Comparison of ENCODE assay signal across 1 cellular context in the genomic region with DNA sequence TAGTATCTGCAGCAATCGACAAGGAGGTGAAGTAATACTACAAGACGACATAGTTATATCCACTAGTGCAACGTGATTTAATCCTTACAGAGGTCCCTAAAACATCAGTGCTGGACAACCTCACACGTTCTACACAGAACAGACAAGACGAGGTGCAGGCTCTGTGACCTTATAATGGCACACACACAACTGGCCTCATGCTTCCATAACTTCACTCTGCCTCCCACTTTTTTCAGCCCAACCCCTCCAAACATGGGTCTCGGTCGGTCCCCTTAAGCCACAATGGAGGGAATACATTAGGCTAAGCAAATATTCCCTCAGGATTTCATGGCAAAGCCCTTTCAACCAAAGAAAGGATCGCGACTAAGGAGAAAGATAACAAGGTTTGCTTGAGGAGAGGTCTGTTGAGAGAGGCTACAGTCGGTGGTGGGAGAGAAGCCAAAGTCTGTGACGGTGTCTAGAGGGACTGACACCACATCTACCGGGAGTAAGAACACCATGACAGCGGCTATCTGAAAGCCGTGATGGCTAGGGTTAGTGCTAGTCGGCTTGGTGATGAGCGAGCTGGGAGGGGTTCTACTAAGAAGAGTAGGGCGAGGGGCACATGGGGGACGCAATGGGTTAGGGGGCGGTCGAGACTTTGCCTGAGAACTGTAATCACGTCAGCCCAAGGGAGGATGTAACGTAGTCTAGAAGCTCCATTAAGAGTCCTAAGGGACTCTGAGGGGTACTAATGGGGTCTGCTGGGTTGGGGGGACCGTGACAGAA.
TF ChIP-seq lines count a peak whose summit lies in the region.

No MANE protein-coding gene starts in this region.

TF ChIP-seq in HEK293, 187 proteins besides CTCF, POLR2A, EP300 and RAD21 (continued from another document):
- TF ChIP-seq, protein P1, sequence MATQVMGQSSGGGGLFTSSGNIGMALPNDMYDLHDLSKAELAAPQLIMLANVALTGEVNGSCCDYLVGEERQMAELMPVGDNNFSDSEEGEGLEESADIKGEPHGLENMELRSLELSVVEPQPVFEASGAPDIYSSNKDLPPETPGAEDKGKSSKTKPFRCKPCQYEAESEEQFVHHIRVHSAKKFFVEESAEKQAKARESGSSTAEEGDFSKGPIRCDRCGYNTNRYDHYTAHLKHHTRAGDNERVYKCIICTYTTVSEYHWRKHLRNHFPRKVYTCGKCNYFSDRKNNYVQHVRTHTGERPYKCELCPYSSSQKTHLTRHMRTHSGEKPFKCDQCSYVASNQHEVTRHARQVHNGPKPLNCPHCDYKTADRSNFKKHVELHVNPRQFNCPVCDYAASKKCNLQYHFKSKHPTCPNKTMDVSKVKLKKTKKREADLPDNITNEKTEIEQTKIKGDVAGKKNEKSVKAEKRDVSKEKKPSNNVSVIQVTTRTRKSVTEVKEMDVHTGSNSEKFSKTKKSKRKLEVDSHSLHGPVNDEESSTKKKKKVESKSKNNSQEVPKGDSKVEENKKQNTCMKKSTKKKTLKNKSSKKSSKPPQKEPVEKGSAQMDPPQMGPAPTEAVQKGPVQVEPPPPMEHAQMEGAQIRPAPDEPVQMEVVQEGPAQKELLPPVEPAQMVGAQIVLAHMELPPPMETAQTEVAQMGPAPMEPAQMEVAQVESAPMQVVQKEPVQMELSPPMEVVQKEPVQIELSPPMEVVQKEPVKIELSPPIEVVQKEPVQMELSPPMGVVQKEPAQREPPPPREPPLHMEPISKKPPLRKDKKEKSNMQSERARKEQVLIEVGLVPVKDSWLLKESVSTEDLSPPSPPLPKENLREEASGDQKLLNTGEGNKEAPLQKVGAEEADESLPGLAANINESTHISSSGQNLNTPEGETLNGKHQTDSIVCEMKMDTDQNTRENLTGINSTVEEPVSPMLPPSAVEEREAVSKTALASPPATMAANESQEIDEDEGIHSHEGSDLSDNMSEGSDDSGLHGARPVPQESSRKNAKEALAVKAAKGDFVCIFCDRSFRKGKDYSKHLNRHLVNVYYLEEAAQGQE (tag by site-specific recombination; IDR thresholded peaks at IDR 0.05) = peak; percentile 43
- TF ChIP-seq ZFP41 (tag by site-specific recombination; IDR thresholded peaks at IDR 0.05; ENCODE audit: borderline replicate concordance) (no peak), ZBTB8A (tag by site-specific recombination; IDR thresholded peaks at IDR 0.05) (no peak), ZNF335 (tag by site-specific recombination; conservative IDR thresholded peaks at IDR 0.05) (peak; percentile 95), ZNF24 (tag by site-specific recombination; IDR thresholded peaks at IDR 0.05) (no peak), ZNF501 (tag by site-specific recombination; IDR thresholded peaks at IDR 0.05) (no peak), ZNF157 (tag by site-specific recombination; IDR thresholded peaks at IDR 0.05) (no peak), OVOL3 (tag by site-specific recombination; IDR thresholded peaks at IDR 0.05) (no peak), ZNF426 (tag by site-specific recombination; IDR thresholded peaks at IDR 0.05) (no peak), ZNF121 (tag by site-specific recombination; IDR thresholded peaks at IDR 0.05) (no peak), PRDM1 (tag by site-specific recombination; IDR thresholded peaks at IDR 0.05) (no peak), ZNF596 (tag by site-specific recombination; IDR thresholded peaks at IDR 0.05) (no peak), ZBTB17 (tag by site-specific recombination; IDR thresholded peaks at IDR 0.05) (peak; percentile 29; the same call in 1 of the 2 replicates), ZNF600 (tag by site-specific recombination; IDR thresholded peaks at IDR 0.05) (peak; percentile 84), ZNF843 (tag by site-specific recombination; IDR thresholded peaks at IDR 0.05) (no peak), BCL11A (tag by site-specific recombination; IDR thresholded peaks at IDR 0.05; ENCODE audit: low read depth) (no peak), ZNF555 (tag by site-specific recombination; conservative IDR thresholded peaks at IDR 0.05) (no peak), ZNF530 (tag by site-specific recombination; IDR thresholded peaks at IDR 0.05; ENCODE audit: low read depth) (no peak), ZNF654 (tag by site-specific recombination; IDR thresholded peaks at IDR 0.05; ENCODE audit: low read depth) (no peak), HOXD13 (CRISPR knock-in tag; IDR thresholded peaks at IDR 0.05; ENCODE audit: borderline replicate concordance) (no peak), ZXDB (tag by site-specific recombination; IDR thresholded peaks at IDR 0.05) (no peak), OSR2 (tag by site-specific recombination; IDR thresholded peaks at IDR 0.05) (no peak), WT1 (tag by site-specific recombination; IDR thresholded peaks at IDR 0.05) (peak; percentile 21; the same call in 1 of the 2 replicates), ZNF404 (tag by site-specific recombination; IDR thresholded peaks at IDR 0.05) (no peak), ZNF174 (tag by site-specific recombination; IDR thresholded peaks at IDR 0.05) (no peak), ZNF292 (tag by site-specific recombination; IDR thresholded peaks at IDR 0.05; ENCODE audit: borderline replicate concordance, low read depth) (no peak)
- TF ChIP-seq, protein P2, sequence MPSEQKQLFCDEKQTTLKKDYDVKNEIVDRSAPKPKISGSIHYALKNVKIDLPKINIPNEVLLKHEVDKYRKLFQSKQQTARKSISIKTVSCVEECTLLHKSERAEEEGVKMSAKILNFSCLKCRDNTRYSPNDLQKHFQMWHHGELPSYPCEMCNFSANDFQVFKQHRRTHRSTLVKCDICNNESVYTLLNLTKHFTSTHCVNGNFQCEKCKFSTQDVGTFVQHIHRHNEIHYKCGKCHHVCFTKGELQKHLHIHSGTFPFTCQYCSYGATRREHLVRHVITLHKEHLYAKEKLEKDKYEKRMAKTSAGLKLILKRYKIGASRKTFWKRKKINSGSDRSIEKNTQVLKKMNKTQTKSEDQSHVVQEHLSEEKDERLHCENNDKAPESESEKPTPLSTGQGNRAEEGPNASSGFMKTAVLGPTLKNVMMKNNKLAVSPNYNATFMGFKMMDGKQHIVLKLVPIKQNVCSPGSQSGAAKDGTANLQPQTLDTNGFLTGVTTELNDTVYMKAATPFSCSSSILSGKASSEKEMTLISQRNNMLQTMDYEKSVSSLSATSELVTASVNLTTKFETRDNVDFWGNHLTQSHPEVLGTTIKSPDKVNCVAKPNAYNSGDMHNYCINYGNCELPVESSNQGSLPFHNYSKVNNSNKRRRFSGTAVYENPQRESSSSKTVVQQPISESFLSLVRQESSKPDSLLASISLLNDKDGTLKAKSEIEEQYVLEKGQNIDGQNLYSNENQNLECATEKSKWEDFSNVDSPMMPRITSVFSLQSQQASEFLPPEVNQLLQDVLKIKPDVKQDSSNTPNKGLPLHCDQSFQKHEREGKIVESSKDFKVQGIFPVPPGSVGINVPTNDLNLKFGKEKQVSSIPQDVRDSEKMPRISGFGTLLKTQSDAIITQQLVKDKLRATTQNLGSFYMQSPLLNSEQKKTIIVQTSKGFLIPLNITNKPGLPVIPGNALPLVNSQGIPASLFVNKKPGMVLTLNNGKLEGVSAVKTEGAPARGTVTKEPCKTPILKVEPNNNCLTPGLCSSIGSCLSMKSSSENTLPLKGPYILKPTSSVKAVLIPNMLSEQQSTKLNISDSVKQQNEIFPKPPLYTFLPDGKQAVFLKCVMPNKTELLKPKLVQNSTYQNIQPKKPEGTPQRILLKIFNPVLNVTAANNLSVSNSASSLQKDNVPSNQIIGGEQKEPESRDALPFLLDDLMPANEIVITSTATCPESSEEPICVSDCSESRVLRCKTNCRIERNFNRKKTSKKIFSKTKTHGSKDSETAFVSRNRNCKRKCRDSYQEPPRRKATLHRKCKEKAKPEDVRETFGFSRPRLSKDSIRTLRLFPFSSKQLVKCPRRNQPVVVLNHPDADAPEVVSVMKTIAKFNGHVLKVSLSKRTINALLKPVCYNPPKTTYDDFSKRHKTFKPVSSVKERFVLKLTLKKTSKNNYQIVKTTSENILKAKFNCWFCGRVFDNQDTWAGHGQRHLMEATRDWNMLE (tag by site-specific recombination; conservative IDR thresholded peaks at IDR 0.05; ENCODE audit: low read depth) = no peak
- TF ChIP-seq, protein P3, sequence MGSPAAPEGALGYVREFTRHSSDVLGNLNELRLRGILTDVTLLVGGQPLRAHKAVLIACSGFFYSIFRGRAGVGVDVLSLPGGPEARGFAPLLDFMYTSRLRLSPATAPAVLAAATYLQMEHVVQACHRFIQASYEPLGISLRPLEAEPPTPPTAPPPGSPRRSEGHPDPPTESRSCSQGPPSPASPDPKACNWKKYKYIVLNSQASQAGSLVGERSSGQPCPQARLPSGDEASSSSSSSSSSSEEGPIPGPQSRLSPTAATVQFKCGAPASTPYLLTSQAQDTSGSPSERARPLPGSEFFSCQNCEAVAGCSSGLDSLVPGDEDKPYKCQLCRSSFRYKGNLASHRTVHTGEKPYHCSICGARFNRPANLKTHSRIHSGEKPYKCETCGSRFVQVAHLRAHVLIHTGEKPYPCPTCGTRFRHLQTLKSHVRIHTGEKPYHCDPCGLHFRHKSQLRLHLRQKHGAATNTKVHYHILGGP (tag by site-specific recombination; IDR thresholded peaks at IDR 0.05) = no peak
- TF ChIP-seq, protein P4, sequence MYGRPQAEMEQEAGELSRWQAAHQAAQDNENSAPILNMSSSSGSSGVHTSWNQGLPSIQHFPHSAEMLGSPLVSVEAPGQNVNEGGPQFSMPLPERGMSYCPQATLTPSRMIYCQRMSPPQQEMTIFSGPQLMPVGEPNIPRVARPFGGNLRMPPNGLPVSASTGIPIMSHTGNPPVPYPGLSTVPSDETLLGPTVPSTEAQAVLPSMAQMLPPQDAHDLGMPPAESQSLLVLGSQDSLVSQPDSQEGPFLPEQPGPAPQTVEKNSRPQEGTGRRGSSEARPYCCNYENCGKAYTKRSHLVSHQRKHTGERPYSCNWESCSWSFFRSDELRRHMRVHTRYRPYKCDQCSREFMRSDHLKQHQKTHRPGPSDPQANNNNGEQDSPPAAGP (tag by site-specific recombination; IDR thresholded peaks at IDR 0.05) = no peak; the same call in 1 of the 2 replicates
- TF ChIP-seq, protein P5, sequence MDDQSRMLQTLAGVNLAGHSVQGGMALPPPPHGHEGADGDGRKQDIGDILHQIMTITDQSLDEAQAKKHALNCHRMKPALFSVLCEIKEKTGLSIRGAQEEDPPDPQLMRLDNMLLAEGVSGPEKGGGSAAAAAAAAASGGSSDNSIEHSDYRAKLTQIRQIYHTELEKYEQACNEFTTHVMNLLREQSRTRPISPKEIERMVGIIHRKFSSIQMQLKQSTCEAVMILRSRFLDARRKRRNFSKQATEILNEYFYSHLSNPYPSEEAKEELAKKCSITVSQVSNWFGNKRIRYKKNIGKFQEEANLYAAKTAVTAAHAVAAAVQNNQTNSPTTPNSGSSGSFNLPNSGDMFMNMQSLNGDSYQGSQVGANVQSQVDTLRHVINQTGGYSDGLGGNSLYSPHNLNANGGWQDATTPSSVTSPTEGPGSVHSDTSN (CRISPR knock-in tag; IDR thresholded peaks at IDR 0.05) = no peak
